In the genomic region with DNA sequence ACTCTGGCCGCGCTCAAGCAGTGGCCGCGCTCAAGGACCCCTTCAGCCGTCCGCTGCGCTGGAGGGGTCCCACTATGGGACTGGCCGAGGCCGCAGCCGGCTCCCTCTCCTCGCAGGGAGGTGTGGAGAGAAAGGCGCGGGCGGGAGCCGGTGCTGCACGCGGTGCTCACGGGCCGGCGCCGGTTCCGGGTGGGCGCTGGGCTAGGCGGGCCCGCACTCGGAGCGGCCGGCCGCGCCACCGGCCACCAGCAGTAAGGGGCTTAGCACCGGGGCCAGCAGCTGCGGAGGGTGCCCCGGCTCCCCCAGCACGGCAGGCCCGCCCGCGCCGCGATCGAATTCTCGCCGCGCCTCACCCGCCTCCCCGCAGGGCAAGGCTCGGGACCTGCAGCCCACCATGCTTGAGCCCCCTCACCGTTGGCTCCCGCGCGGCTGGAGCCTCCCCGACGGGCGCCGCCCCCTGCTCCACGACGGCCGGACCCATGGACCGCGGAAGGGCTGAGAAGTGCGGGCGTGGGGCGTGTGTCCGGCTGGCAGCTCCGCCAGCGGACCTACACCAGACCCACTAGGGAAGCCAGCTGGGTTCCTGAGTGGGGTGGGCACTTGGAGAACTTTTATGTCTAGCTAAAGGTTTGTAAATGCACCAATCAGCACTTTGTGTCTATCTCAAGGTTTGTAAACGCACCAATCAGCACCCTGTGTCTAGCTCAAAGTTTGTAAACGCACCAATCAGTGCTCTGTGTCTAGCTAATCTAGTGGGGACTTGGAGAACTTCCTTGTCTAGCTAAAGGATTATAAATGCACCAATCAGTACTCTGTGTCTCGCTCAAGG, we compare ENCODE assay signal across 10 cellular contexts. TPM values are rescaled to one million over a fixed set of nuclear protein-coding genes. Genes with fewer than 3 reads are reported as not detected.
DNase-seq lines count a peak whose midpoint lies in the region; ATAC-seq and TF ChIP-seq lines count a peak whose summit lies in the region.
"Had no signal": no experiment of that assay in that cellular context is flagged by ENCODE, and none has a peak within 500 bp of the region (broad histone marks: within the 10 kb centered on the region; RNA-seq: fewer than 3 reads in every experiment).

No MANE protein-coding gene starts in this region.

- peak overlapping the region; percentile 29 for H3K4me3 Mint-ChIP-seq in activated naive CD8-positive, alpha-beta T cell treated with anti-CD3 and anti-CD28 coated beads, Interleukin-2, amount 50 U/mL, for 24 hours

- H3K36me3 Mint-ChIP-seq in activated naive CD8-positive, alpha-beta T cell treated with anti-CD3 and anti-CD28 coated beads, Interleukin-2, amount 50 U/mL, for 24 hours (ENCODE audit: low read depth) = no peaks in the 10 kb centered on the region

- no peak for TF ChIP-seq CTCF in right atrium auricular region (IDR thresholded peaks at IDR 0.05)
- TF ChIP-seq CTCF in spleen (IDR thresholded peaks at IDR 0.05 in 8 of 11, conservative IDR thresholded peaks at IDR 0.05 in 3 of 11) = no peak

- H3K4me1 Mint-ChIP-seq in activated naive CD8-positive, alpha-beta T cell treated with anti-CD3 and anti-CD28 coated beads, Interleukin-2, amount 50 U/mL, for 24 hours = no peaks in the 10 kb centered on the region

- intact Hi-C loops in spleen (cut with DNase I; ENCODE audit: low total_unique reads) = no loop called here

- H3K27ac ChIP-seq in right atrium auricular region = peak overlapping the region; percentile 12 to 32
- no peak overlapping the region for H3K27ac ChIP-seq in spleen
- H3K27ac ChIP-seq: epithelial cell of prostate had no signal

- H3K4me3 ChIP-seq in right atrium auricular region = peak overlapping the region; percentile 64
- H3K4me3 ChIP-seq in spleen = peak overlapping the region; percentile 19 to 67 (median 36)

- H3K27ac Mint-ChIP-seq in activated naive CD8-positive, alpha-beta T cell treated with anti-CD3 and anti-CD28 coated beads, Interleukin-2, amount 50 U/mL, for 24 hours = no peak overlapping the region

- H3K9me3 Mint-ChIP-seq in activated naive CD8-positive, alpha-beta T cell treated with anti-CD3 and anti-CD28 coated beads, Interleukin-2, amount 50 U/mL, for 24 hours = no peaks in the 10 kb centered on the region

- H3K4me1 ChIP-seq in right atrium auricular region = peaks cover 0 to 8% of the 10 kb centered on the region in 2 donors
- H3K4me1 ChIP-seq in spleen = peaks cover 0 to 13% (median 3%) of the 10 kb centered on the region in 6 donors

- peak; percentile 36 for ATAC-seq in activated naive CD8-positive, alpha-beta T cell treated with anti-CD3 and anti-CD28 coated beads, Interleukin-2, amount 50 U/mL, for 24 hours

- no peaks in the 10 kb centered on the region for H3K36me3 ChIP-seq in right atrium auricular region
- H3K36me3 ChIP-seq in spleen = no peaks in the 10 kb centered on the region

- TF ChIP-seq POLR2A in spleen (IDR thresholded peaks at IDR 0.05) = no peak

- H3K9me3 ChIP-seq in right atrium auricular region = peaks cover 0 to 3% of the 10 kb centered on the region in 2 donors
- peaks cover 0 to 10% (median 0%) of the 10 kb centered on the region in 8 donors for H3K9me3 ChIP-seq in spleen

- no peaks in the 10 kb centered on the region for H3K27me3 ChIP-seq in right atrium auricular region
- H3K27me3 ChIP-seq in spleen (replicated peaks in 1 of 7) = peaks cover 0 to 49% (median 15%) of the 10 kb centered on the region in 7 donors

- DNase-seq in NCI-H1417 (lab: John Stamatoyannopoulos, UW) = peak in 2 of 3 experiments; percentile 41 to 56
- no peak for DNase-seq in NCI-H1417 treated with DMSO at 0.1 percent for 48 hours (lab: John Stamatoyannopoulos, UW)
- DNase-seq in activated naive CD8-positive, alpha-beta T cell treated with anti-CD3 and anti-CD28 coated beads, Interleukin-2, amount 50 U/mL, for 24 hours = no peak
- DNase-seq in right atrium auricular region (ENCODE audit: low spot score) = no peak
- DNase-seq in spleen = peak; percentile 66
- no peak for DNase-seq in SK-N-DZ (ENCODE audit: low spot score)
- no peak for DNase-seq in NCI-H345 treated with DMSO at 0.1 percent for 48 hours (lab: John Stamatoyannopoulos, UW; ENCODE audit: unreplicated experiment)
- no peak for DNase-seq in stimulated activated CD4-positive, alpha-beta T cell treated with anti-CD3 and anti-CD28 coated beads, Interleukin-4, amount 100 ng/mL, for 24 hours
- DNase-seq: 8988T had no signal

- peaks cover 30% of the 10 kb centered on the region for H3K27me3 Mint-ChIP-seq in activated naive CD8-positive, alpha-beta T cell treated with anti-CD3 and anti-CD28 coated beads, Interleukin-2, amount 50 U/mL, for 24 hours

- 20 to 46% (median 23%) methylated on average over 14 to 69 of the region's 69 CpGs for WGBS in spleen, 5 donors

RNA-seq across cellular contexts. Expression of gene KLHL28, which starts 49.5 kb away (rescaled TPM):
- total RNA-seq in right atrium auricular region (1 to 10 TPM; 6.4 to 8.5 TPM), spleen (10 to 100 TPM; 10.9 to 21.5 (median 18.3) TPM)
- 1 to 10 TPM; 2.1 to 2.9 (median 2.9) TPM for polyA plus RNA-seq in spleen
- polyA plus RNA-seq in SK-N-DZ (2014; cell fraction: cytosol; rRNA removed) = 6.1 and 6.7 TPM in 2 replicates
- polyA plus RNA-seq in SK-N-DZ (2014; cell fraction: nucleus; rRNA removed) = 2.7 and 4.4 TPM in 2 replicates

RNA-seq across cellular contexts. Expression of gene TOGARAM1, which starts 49.7 kb away (rescaled TPM):
- total RNA-seq in right atrium auricular region (10 to 100 TPM; 15.1 to 24.7 TPM), spleen (10 to 100 TPM; 11.1 to 37.3 (median 20.1) TPM)
- 1 to 10 TPM; 3.1 to 4.1 (median 3.6) TPM for polyA plus RNA-seq in spleen
- 10.3 and 13.4 TPM in 2 replicates for polyA plus RNA-seq in SK-N-DZ (2014; cell fraction: cytosol; rRNA removed)
- 13.3 and 18.3 TPM in 2 replicates for polyA plus RNA-seq in SK-N-DZ (2014; cell fraction: nucleus; rRNA removed)

Comparison
In these comparisons a context has a peak if more than half of its experiments do, and no peak if none do; other contexts are left out.
1. DNase-seq: peak in NCI-H1417 (2 of 3) and spleen (single experiment); none in NCI-H1417 treated with DMSO at 0.1 percent for 48 hours (single experiment), activated naive CD8-positive, alpha-beta T cell treated with anti-CD3 and anti-CD28 coated beads, Interleukin-2, amount 50 U/mL, for 24 hours (single experiment), right atrium auricular region (single experiment), SK-N-DZ (single experiment), NCI-H345 treated with DMSO at 0.1 percent for 48 hours (single experiment) and stimulated activated CD4-positive, alpha-beta T cell treated with anti-CD3 and anti-CD28 coated beads, Interleukin-4, amount 100 ng/mL, for 24 hours (single experiment).
2. H3K27ac ChIP-seq: peak in right atrium auricular region (2 of 2); none in spleen (0 of 8).